8 cellular contexts compared by ENCODE assay signal in the genomic region with DNA sequence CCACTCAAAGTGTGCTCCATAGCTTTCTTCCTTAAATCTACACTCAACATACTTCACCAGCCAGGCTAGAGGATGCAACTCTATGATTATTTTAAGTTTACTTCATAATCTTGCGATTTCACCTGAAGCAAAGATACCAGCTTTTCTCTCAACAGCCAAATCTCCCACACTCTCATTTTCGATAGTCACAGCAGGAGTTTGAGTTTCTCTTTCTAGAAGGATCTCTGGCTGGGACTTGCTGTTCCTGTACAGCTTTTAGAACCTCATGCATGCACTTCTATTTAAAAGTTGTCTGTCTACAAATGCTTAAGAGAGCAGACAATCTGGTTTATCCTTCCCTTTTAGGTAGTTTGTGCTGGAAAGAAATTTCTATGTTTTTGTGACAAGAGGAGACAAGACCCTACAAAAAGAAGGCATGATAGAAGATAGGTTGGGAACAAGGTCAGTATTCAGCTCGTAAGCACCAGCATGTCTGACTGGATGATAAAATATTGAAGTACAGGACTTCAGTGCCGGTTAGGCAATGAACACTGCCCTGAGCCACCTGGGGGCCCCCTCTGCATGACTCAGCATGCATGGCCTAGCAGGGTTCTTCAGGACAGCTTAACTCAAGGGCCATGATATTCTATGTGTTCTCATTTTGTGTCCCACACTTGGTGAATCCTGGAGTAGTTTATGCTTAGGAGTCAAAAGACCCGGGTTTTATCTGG.
DNase-seq lines count a peak whose midpoint lies in the region; ATAC-seq and TF ChIP-seq lines count a peak whose summit lies in the region.

No MANE protein-coding gene starts in this region.

- BruUV-seq in Caco-2 (replicated peaks; lab: Mats Ljungman, UMichigan): no TSS peak

- no peaks in the 10 kb centered on the region for H3K4me1 ChIP-seq in Caco-2

- peak overlapping the region; percentile 7; the same call in 1 of the 2 replicates for H3K27ac ChIP-seq in WERI-Rb-1
- H3K27ac ChIP-seq in CD4-positive, alpha-beta T cell (ENCODE audit: low read depth, low read length): no peak overlapping the region

- no peaks in the 10 kb centered on the region for H3K9me3 Mint-ChIP-seq in Caco-2 (ENCODE audit: unreplicated experiment)
- no peaks in the 10 kb centered on the region for H3K9me3 Mint-ChIP-seq in natural killer cell
- H3K9me3 Mint-ChIP-seq in CD4-positive, alpha-beta T cell: peaks cover 2% of the 10 kb centered on the region

- POLR2A ChIA-PET in Caco-2 (lab: Charles Lee): no interaction called here
- POLR2A ChIA-PET in CD4-positive, alpha-beta T cell (lab: Charles Lee): interaction anchor here (0.8 to 1.2 kb wide), 2 partner anchors 172 to 234 kb away, joined by 3 read pairs; no protein-coding TSS in a partner anchor

- intact Hi-C loops in Caco-2 (cut with micrococcal nuclease; ENCODE audit: unreplicated experiment) (no loop called here), natural killer cell (cut with micrococcal nuclease) (loop anchor here (10.0 kb wide), 1 partner anchor 231 kb away; no protein-coding TSS in a partner anchor)
- intact Hi-C loops in CD4-positive, alpha-beta T cell (cut with DNase I, micrococcal nuclease): no loop called here

- no peaks in the 10 kb centered on the region for H3K27me3 ChIP-seq in Caco-2 (replicated peaks; ENCODE audit: control insufficient read depth, insufficient read depth, low read length)
- no peaks in the 10 kb centered on the region for H3K27me3 ChIP-seq in WERI-Rb-1 (ENCODE audit: insufficient read depth, low read depth, severe bottlenecking)
- H3K27me3 ChIP-seq in CD4-positive, alpha-beta T cell (ENCODE audit: control insufficient read depth, insufficient read depth, low read length): no peaks in the 10 kb centered on the region

- H3K4me3 Mint-ChIP-seq in Caco-2 (ENCODE audit: unreplicated experiment) (no peak overlapping the region), natural killer cell (no peak overlapping the region)
- no peak overlapping the region for H3K4me3 Mint-ChIP-seq in CD4-positive, alpha-beta T cell

- TF ChIP-seq CTCF in Caco-2 (IDR thresholded peaks at IDR 0.05; ENCODE audit: insufficient read depth in 1 of 2, low read depth in 1 of 2, low read length in 1 of 2, severe bottlenecking in 1 of 2, unreplicated experiment in 1 of 2) (peak in 1 of 2 experiments; percentile 18), WERI-Rb-1 (IDR thresholded peaks at IDR 0.05; ENCODE audit: low read depth, low read length) (peak; percentile 57), natural killer cell (IDR thresholded peaks at IDR 0.05) (no peak)
- TF ChIP-seq CTCF in CD4-positive, alpha-beta T cell (IDR thresholded peaks at IDR 0.05): no peak

- H3K4me1 Mint-ChIP-seq in Caco-2 (ENCODE audit: low read depth, unreplicated experiment) (no peaks in the 10 kb centered on the region), natural killer cell (peaks cover 26 to 29% of the 10 kb centered on the region in 2 donors)
- H3K4me1 Mint-ChIP-seq in CD4-positive, alpha-beta T cell (ENCODE audit: low read depth): peaks cover 33% of the 10 kb centered on the region

- H3K27ac Mint-ChIP-seq in Caco-2 (ENCODE audit: unreplicated experiment) (no peak overlapping the region), natural killer cell (peak overlapping the region in 1 of 2 donors; percentile 26)
- H3K27ac Mint-ChIP-seq in CD4-positive, alpha-beta T cell: no peak overlapping the region

- no peaks in the 10 kb centered on the region for H3K27me3 Mint-ChIP-seq in Caco-2 (ENCODE audit: insufficient read depth, unreplicated experiment)
- peaks cover 0 to 14% of the 10 kb centered on the region in 2 donors for H3K27me3 Mint-ChIP-seq in natural killer cell (ENCODE audit: low read depth in 2 of 2)
- H3K27me3 Mint-ChIP-seq in CD4-positive, alpha-beta T cell: no peaks in the 10 kb centered on the region

- H3K36me3 ChIP-seq in Caco-2 (ENCODE audit: control insufficient read depth, insufficient read depth, low read length): no peaks in the 10 kb centered on the region
- no peaks in the 10 kb centered on the region for H3K36me3 ChIP-seq in WERI-Rb-1

- peak; percentile 39 to 46 for DNase-seq in Caco-2
- DNase-seq in WERI-Rb-1: peak; percentile 79
- no peak for DNase-seq in natural killer cell
- no peak for DNase-seq in activated T-cell treated with anti-CD3 and anti-CD28 coated beads for 4 hours
- no peak for DNase-seq in CD4-positive, alpha-beta T cell

- H3K9me3 ChIP-seq in Caco-2 (no peaks in the 10 kb centered on the region), WERI-Rb-1 (ENCODE audit: severe bottlenecking) (peaks cover 2% of the 10 kb centered on the region)
- H3K9me3 ChIP-seq in CD4-positive, alpha-beta T cell (ENCODE audit: control insufficient read depth, low read length): no peaks in the 10 kb centered on the region

- ATAC-seq in GM19035 (IDR thresholded peaks at IDR 0.05; ENCODE audit: unreplicated experiment) (peak; percentile 58), HG03565 (IDR thresholded peaks at IDR 0.05; ENCODE audit: unreplicated experiment) (peak; percentile 34), natural killer cell (peak; percentile 39 to 59 (median 55)), GM18519 (IDR thresholded peaks at IDR 0.05; ENCODE audit: low FRiP score, unreplicated experiment) (no peak)
- no peak for ATAC-seq in CD4-positive, alpha-beta T cell (ENCODE audit: poor library complexity)

- H3K36me3 Mint-ChIP-seq in Caco-2 (ENCODE audit: insufficient read depth, unreplicated experiment) (no peaks in the 10 kb centered on the region), natural killer cell (no peaks in the 10 kb centered on the region)
- no peaks in the 10 kb centered on the region for H3K36me3 Mint-ChIP-seq in CD4-positive, alpha-beta T cell (ENCODE audit: low read depth)

- CTCF ChIA-PET in Caco-2 (lab: Charles Lee): interaction anchor here (1.4 kb wide), 1 partner anchor 234 kb away, joined by 4 read pairs; no protein-coding TSS in a partner anchor
- CTCF ChIA-PET in CD4-positive, alpha-beta T cell (lab: Charles Lee): interaction anchor here (1.0 kb wide), 1 partner anchor 11 kb away, joined by 3 read pairs; no protein-coding TSS in a partner anchor

- H3K4me3 ChIP-seq in Caco-2 (ENCODE audit: low read depth, low read length) (no peak overlapping the region), WERI-Rb-1 (ENCODE audit: low read depth, low read length) (no peak overlapping the region)

Comparison
In these comparisons a context has a peak if more than half of its experiments do, and no peak if none do; other contexts are left out.
1. DNase-seq: peak in Caco-2 (2 of 2) and WERI-Rb-1 (single experiment); none in natural killer cell (single experiment), activated T-cell treated with anti-CD3 and anti-CD28 coated beads for 4 hours (single experiment) and CD4-positive, alpha-beta T cell (0 of 10).
2. ATAC-seq: peak in GM19035 (single experiment), HG03565 (single experiment) and natural killer cell (3 of 3); none in CD4-positive, alpha-beta T cell (single experiment) and GM18519 (single experiment).